ENCODE assay signal across 1 cellular context in genomic region chr11:2750101-2750509, GRCh38.
TF ChIP-seq lines count a peak whose summit lies in the region.

No MANE protein-coding gene starts in this region.

TF ChIP-seq in SK-N-SH, 30 proteins besides CTCF, POLR2A, EP300 and RAD21:
- TF ChIP-seq, protein P1, sequence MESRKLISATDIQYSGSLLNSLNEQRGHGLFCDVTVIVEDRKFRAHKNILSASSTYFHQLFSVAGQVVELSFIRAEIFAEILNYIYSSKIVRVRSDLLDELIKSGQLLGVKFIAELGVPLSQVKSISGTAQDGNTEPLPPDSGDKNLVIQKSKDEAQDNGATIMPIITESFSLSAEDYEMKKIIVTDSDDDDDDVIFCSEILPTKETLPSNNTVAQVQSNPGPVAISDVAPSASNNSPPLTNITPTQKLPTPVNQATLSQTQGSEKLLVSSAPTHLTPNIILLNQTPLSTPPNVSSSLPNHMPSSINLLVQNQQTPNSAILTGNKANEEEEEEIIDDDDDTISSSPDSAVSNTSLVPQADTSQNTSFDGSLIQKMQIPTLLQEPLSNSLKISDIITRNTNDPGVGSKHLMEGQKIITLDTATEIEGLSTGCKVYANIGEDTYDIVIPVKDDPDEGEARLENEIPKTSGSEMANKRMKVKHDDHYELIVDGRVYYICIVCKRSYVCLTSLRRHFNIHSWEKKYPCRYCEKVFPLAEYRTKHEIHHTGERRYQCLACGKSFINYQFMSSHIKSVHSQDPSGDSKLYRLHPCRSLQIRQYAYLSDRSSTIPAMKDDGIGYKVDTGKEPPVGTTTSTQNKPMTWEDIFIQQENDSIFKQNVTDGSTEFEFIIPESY (IDR thresholded peaks at IDR 0.05; ENCODE audit: borderline replicate concordance, low read depth), result no peak
- TF ChIP-seq TCF12 (IDR thresholded peaks at IDR 0.05) (no peak), ELF1 (IDR thresholded peaks at IDR 0.05) (no peak), RCOR1 (IDR thresholded peaks at IDR 0.05; ENCODE audit: low read length) (no peak), CHD2 (IDR thresholded peaks at IDR 0.05; ENCODE audit: low read length, partially characterized antibody) (no peak), USF1 (IDR thresholded peaks at IDR 0.05; ENCODE audit: borderline replicate concordance, low read depth) (no peak), SIN3A (IDR thresholded peaks at IDR 0.05; ENCODE audit: borderline replicate concordance, low read depth, low read length) (no peak), FOXM1 (IDR thresholded peaks at IDR 0.05; ENCODE audit: low read depth) (no peak), GATA2 (CRISPR knock-in tag; IDR thresholded peaks at IDR 0.05) (no peak), IRF3 (IDR thresholded peaks at IDR 0.05; ENCODE audit: low read depth, low read length) (no peak)
- TF ChIP-seq, protein P2, sequence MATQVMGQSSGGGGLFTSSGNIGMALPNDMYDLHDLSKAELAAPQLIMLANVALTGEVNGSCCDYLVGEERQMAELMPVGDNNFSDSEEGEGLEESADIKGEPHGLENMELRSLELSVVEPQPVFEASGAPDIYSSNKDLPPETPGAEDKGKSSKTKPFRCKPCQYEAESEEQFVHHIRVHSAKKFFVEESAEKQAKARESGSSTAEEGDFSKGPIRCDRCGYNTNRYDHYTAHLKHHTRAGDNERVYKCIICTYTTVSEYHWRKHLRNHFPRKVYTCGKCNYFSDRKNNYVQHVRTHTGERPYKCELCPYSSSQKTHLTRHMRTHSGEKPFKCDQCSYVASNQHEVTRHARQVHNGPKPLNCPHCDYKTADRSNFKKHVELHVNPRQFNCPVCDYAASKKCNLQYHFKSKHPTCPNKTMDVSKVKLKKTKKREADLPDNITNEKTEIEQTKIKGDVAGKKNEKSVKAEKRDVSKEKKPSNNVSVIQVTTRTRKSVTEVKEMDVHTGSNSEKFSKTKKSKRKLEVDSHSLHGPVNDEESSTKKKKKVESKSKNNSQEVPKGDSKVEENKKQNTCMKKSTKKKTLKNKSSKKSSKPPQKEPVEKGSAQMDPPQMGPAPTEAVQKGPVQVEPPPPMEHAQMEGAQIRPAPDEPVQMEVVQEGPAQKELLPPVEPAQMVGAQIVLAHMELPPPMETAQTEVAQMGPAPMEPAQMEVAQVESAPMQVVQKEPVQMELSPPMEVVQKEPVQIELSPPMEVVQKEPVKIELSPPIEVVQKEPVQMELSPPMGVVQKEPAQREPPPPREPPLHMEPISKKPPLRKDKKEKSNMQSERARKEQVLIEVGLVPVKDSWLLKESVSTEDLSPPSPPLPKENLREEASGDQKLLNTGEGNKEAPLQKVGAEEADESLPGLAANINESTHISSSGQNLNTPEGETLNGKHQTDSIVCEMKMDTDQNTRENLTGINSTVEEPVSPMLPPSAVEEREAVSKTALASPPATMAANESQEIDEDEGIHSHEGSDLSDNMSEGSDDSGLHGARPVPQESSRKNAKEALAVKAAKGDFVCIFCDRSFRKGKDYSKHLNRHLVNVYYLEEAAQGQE (IDR thresholded peaks at IDR 0.05; ENCODE audit: low read depth, low read length), result no peak
